Comparison of ENCODE assay signal across 8 cellular contexts in genomic region chr16:728131-728889, GRCh38. TPM values are rescaled to one million over a fixed set of nuclear protein-coding genes. Genes with fewer than 3 reads are reported as not detected.
DNase-seq lines count a peak whose midpoint lies in the region; TF ChIP-seq lines count a peak whose summit lies in the region.

No MANE protein-coding gene starts in this region.

- H3K27ac ChIP-seq in A673 (ENCODE audit: low read depth, low read length, poor library complexity, severe bottlenecking) (no peak overlapping the region), breast epithelium (peak overlapping the region in 1 of 2 donors; percentile 40)

- peak overlapping the region in 1 of 6 donors; percentile 20 for H3K27ac Mint-ChIP-seq in immature natural killer cell

- POLR2A ChIA-PET in A673 (lab: Charles Lee; ENCODE audit: low non-redundant PET): no interaction called here

- no peaks in the 10 kb centered on the region for H3K4me1 Mint-ChIP-seq in immature natural killer cell

- H3K27me3 ChIP-seq in A673 (replicated peaks; ENCODE audit: insufficient read depth, low read depth, low read length, poor library complexity) (no peaks in the 10 kb centered on the region), breast epithelium (no peaks in the 10 kb centered on the region)

- DNase-seq in A673 (ENCODE audit: low spot score): peak; percentile 69
- peak; percentile 89 for DNase-seq in GM13977 (ENCODE audit: low spot score)
- DNase-seq in KBM-7: peak; percentile 70
- DNase-seq in T1000 (lab: John Stamatoyannopoulos, UW): peak; percentile 72
- DNase-seq in breast epithelium (ENCODE audit: low spot score in 2 of 2): peak in 1 of 2 donors; percentile 48
- peak; percentile 80 to 85 (median 85) for DNase-seq in immature natural killer cell
- peak; percentile 34 to 47 for DNase-seq in stimulated activated CD4-positive, alpha-beta T cell treated with anti-CD3 and anti-CD28 coated beads, Interleukin-15, amount 100 ng/mL, for 48 hours (ENCODE audit: low read depth in 2 of 2)
- DNase-seq in NCI-H2107 (lab: John Stamatoyannopoulos, UW): no peak

- TF ChIP-seq CTCF in A673 (conservative IDR thresholded peaks at IDR 0.05; ENCODE audit: low read depth, low read length) (no peak), GM13977 (IDR thresholded peaks at IDR 0.05; ENCODE audit: extremely low read depth, insufficient read depth, missing control alignments) (no peak), breast epithelium (IDR thresholded peaks at IDR 0.05) (no peak)

- CTCF ChIA-PET in A673 (lab: Charles Lee): interaction anchor here (0.8 kb wide), 1 partner anchor 12 kb away, joined by 5 read pairs; no protein-coding TSS in a partner anchor

- no peaks in the 10 kb centered on the region for H3K9me3 Mint-ChIP-seq in immature natural killer cell

- in situ Hi-C loops in GM13977 (cut with MboI; ENCODE audit: low pct_unique_long_range_greater_than_20kb, low sequenced_read_pairs, unreplicated experiment) (no loop called here), KBM-7 (cut with MboI; ENCODE audit: low pct_unique_long_range_greater_than_20kb, low sequenced_read_pairs) (no loop called here)

- H3K4me3 ChIP-seq in A673 (ENCODE audit: low read depth, low read length, poor library complexity, severe bottlenecking) (peak overlapping the region; percentile 52), breast epithelium (peak overlapping the region; percentile 40 to 77 (median 61))

- H3K36me3 ChIP-seq in A673 (ENCODE audit: insufficient read depth, low read length, poor library complexity, severe bottlenecking): no peaks in the 10 kb centered on the region
- no peaks in the 10 kb centered on the region for H3K36me3 ChIP-seq in breast epithelium

- peaks cover 10% of the 10 kb centered on the region for H3K4me1 ChIP-seq in A673 (ENCODE audit: insufficient read depth, low read length, poor library complexity, severe bottlenecking)
- peaks cover 0 to 16% of the 10 kb centered on the region in 2 donors for H3K4me1 ChIP-seq in breast epithelium

- peak overlapping the region; percentile 33 to 69 (median 62) for H3K4me3 Mint-ChIP-seq in immature natural killer cell

- no TSS peak for BruUV-seq in A673 (replicated peaks; lab: Mats Ljungman, UMichigan)

- H3K9me3 ChIP-seq in A673 (ENCODE audit: low read depth, low read length, poor library complexity, severe bottlenecking): no peaks in the 10 kb centered on the region
- no peaks in the 10 kb centered on the region for H3K9me3 ChIP-seq in breast epithelium

- intact Hi-C loops in A673 (cut with micrococcal nuclease; ENCODE audit: unreplicated experiment) (no loop called here), breast epithelium (cut with DNase I; ENCODE audit: low total_unique reads) (no loop called here)

- H3K27me3 Mint-ChIP-seq in immature natural killer cell (ENCODE audit: low read depth in 3 of 3): peaks cover 2 to 11% (median 3%) of the 10 kb centered on the region in 3 donors

- no peaks in the 10 kb centered on the region for H3K36me3 Mint-ChIP-seq in immature natural killer cell

- TF ChIP-seq POLR2A in breast epithelium (IDR thresholded peaks at IDR 0.05): no peak

RNA-seq across cellular contexts. Expression of gene HAGHL, which starts 1.4 kb away (rescaled TPM):
- total RNA-seq in A673 (2021) (2.5 and 3.5 TPM in 2 replicates), breast epithelium (1 to 10 TPM; 4.3 to 7.5 (median 5.1) TPM)
- polyA plus RNA-seq in immature natural killer cell: 10 to 100 TPM in 1 of 3 donors, 1 to 10 TPM in 2; 6.4 to 12.0 (median 9.1) TPM

RNA-seq across cellular contexts. Expression of gene CCDC78, which starts 2.1 kb away (rescaled TPM):
- total RNA-seq in A673 (2021) (0.28 and 1.4 TPM in 2 replicates), breast epithelium (1 to 10 TPM in 2 of 3 donors, under 1 TPM in 1; 0.48 to 2.9 (median 2.6) TPM)
- polyA plus RNA-seq in immature natural killer cell: 1 to 10 TPM in 2 of 3 donors, under 1 TPM in 1; 0.34 to 1.7 (median 1.4) TPM

RNA-seq across cellular contexts. Expression of gene ANTKMT, which starts 7.4 kb away (rescaled TPM):
- 21.2 and 26.0 TPM in 2 replicates for total RNA-seq in A673 (2021)
- total RNA-seq in breast epithelium: 10 to 100 TPM; 29.9 to 35.7 (median 30.4) TPM
- 100 to 1,000 TPM in 1 of 3 donors, 10 to 100 TPM in 2; 71.7 to 110 (median 94.1) TPM for polyA plus RNA-seq in immature natural killer cell

RNA-seq across cellular contexts. Expression of gene CIAO3, which starts 12.5 kb away (rescaled TPM):
- total RNA-seq in A673 (2021) (48.4 and 50.0 TPM in 2 replicates), breast epithelium (10 to 100 TPM; 23.0 to 43.2 (median 41.6) TPM)
- polyA plus RNA-seq in immature natural killer cell: 10 to 100 TPM in 2 of 3 donors, 1 to 10 TPM in 1; 4.6 to 25.5 (median 17.5) TPM

RNA-seq across cellular contexts. Expression of gene METRN, which starts 13.4 kb away (rescaled TPM):
- total RNA-seq in A673 (2021) (0.86 and 1.8 TPM in 2 replicates), breast epithelium (10 to 100 TPM; 23.6 to 30.2 (median 24.3) TPM)
- 10 to 100 TPM; 29.6 to 61.7 (median 45.4) TPM for polyA plus RNA-seq in immature natural killer cell
